In genomic region chr10:78641693-78642092, GRCh38 we compare ENCODE assay signal across 20 cellular contexts.
DNase-seq lines count a peak whose midpoint lies in the region; ATAC-seq and TF ChIP-seq lines count a peak whose summit lies in the region.
"Had no signal": no experiment of that assay in that cellular context is flagged by ENCODE, and none has a peak within 500 bp of the region (broad histone marks: within the 10 kb centered on the region; RNA-seq: fewer than 3 reads in every experiment).

No MANE protein-coding gene starts in this region.

- ATAC-seq in sciatic nerve, result peak; percentile 4
- no peak for ATAC-seq in activated CD4-positive, alpha-beta T cell treated with anti-CD3 and anti-CD28 coated beads for 36 hours
- ATAC-seq: A549 had no signal

- TF ChIP-seq CTCF in HL-60 (IDR thresholded peaks at IDR 0.05; ENCODE audit: insufficient read depth, low read length) (no peak), nephron progenitor cell (IDR thresholded peaks at IDR 0.05) (no peak)

- POLR2A ChIA-PET in activated CD4-positive, alpha-beta T cell treated with anti-CD3 and anti-CD28 coated beads for 36 hours (lab: Charles Lee), result interaction anchor here (0.5 kb wide), 1 partner anchor 606 kb away, joined by 3 read pairs; no protein-coding TSS in a partner anchor

- H3K27me3 Mint-ChIP-seq in nephron progenitor cell (ENCODE audit: low read depth, poor library complexity), result no peaks in the 10 kb centered on the region
- H3K27me3 Mint-ChIP-seq in activated CD4-positive, alpha-beta T cell treated with anti-CD3 and anti-CD28 coated beads for 36 hours, result no peaks in the 10 kb centered on the region
- H3K27me3 Mint-ChIP-seq: CD4-positive, CD25-positive, alpha-beta regulatory T cell had no signal

- H3K27me3 ChIP-seq in HL-60 (ENCODE audit: insufficient read depth, poor library complexity, severe bottlenecking), result no peaks in the 10 kb centered on the region
- H3K27me3 ChIP-seq: Peyer's patch had no signal

- peak overlapping the region; percentile 61 for H3K4me3 Mint-ChIP-seq in nephron progenitor cell
- no peak overlapping the region for H3K4me3 Mint-ChIP-seq in activated CD4-positive, alpha-beta T cell treated with anti-CD3 and anti-CD28 coated beads for 36 hours
- H3K4me3 Mint-ChIP-seq: B cell; CD4-positive, CD25-positive, alpha-beta regulatory T cell; HFFc6 had no signal

- H3K27ac Mint-ChIP-seq in nephron progenitor cell, result peak overlapping the region; percentile 1
- H3K27ac Mint-ChIP-seq in activated CD4-positive, alpha-beta T cell treated with anti-CD3 and anti-CD28 coated beads for 36 hours, result no peak overlapping the region
- H3K27ac Mint-ChIP-seq: B cell; CD4-positive, CD25-positive, alpha-beta regulatory T cell; HFFc6 had no signal

- CTCF ChIA-PET in activated CD4-positive, alpha-beta T cell treated with anti-CD3 and anti-CD28 coated beads for 36 hours (lab: Charles Lee), result interaction anchor here (0.6 to 1.0 kb wide), 3 partner anchors 24 to 733 kb away, joined by 3 read pairs; no protein-coding TSS in a partner anchor

- peak overlapping the region; percentile 42 for H3K27ac ChIP-seq in HL-60 (replicated peaks)
- H3K27ac ChIP-seq: A549, Peyer's patch had no signal

- H3K9me3 Mint-ChIP-seq in nephron progenitor cell, result peaks cover 13% of the 10 kb centered on the region
- H3K9me3 Mint-ChIP-seq in activated CD4-positive, alpha-beta T cell treated with anti-CD3 and anti-CD28 coated beads for 36 hours (ENCODE audit: low read depth), result peaks cover 3% of the 10 kb centered on the region
- H3K9me3 Mint-ChIP-seq: HFFc6 had no signal

- intact Hi-C loops in sciatic nerve (cut with DNase I), result no loop called here
- intact Hi-C loops in activated CD4-positive, alpha-beta T cell treated with anti-CD3 and anti-CD28 coated beads for 36 hours (cut with DNase I, micrococcal nuclease), result no loop called here

- no peak overlapping the region for H3K4me3 ChIP-seq in HL-60 (replicated peaks; ENCODE audit: insufficient read depth, low read length)
- H3K4me3 ChIP-seq: A549, HAP-1, Peyer's patch had no signal

- DNase-seq in HL-60 (ENCODE audit: low read depth in 1 of 2, low spot score in 1 of 2) (no peak), left kidney (ENCODE audit: low read depth, low spot score) (peak; percentile 45), nephron progenitor cell (no peak), sciatic nerve (ENCODE audit: low spot score) (no peak), dedifferentiated amniotic fluid mesenchymal stem cell (ENCODE audit: extremely low spot score) (no peak)
- DNase-seq in activated T-cell treated with anti-CD3 and anti-CD28 coated beads, Interleukin-2, amount 50 U/mL, for 48 hours, result no peak
- DNase-seq in activated CD4-positive, alpha-beta T cell treated with anti-CD3 and anti-CD28 coated beads for 36 hours, result no peak
- DNase-seq: CD4-positive, CD25-positive, alpha-beta regulatory T cell; GOT3; HFFc6; IMR-90; MM.1S; NCI-H2029; NCI-H446 treated with DMSO at 0.1 percent for 48 hours; NCI-H526 treated with DMSO at 0.1 percent for 48 hours; Peyer's patch; SHP77 treated with DMSO at 0.1 percent for 48 hours had no signal

- H3K4me1 Mint-ChIP-seq in nephron progenitor cell, result peaks cover 28% of the 10 kb centered on the region
- H3K4me1 Mint-ChIP-seq in activated CD4-positive, alpha-beta T cell treated with anti-CD3 and anti-CD28 coated beads for 36 hours, result no peaks in the 10 kb centered on the region
- H3K4me1 Mint-ChIP-seq: CD4-positive, CD25-positive, alpha-beta regulatory T cell had no signal

- no peaks in the 10 kb centered on the region for H3K36me3 Mint-ChIP-seq in nephron progenitor cell (ENCODE audit: low read depth)
- no peaks in the 10 kb centered on the region for H3K36me3 Mint-ChIP-seq in activated CD4-positive, alpha-beta T cell treated with anti-CD3 and anti-CD28 coated beads for 36 hours (ENCODE audit: low read depth)
- H3K36me3 Mint-ChIP-seq: CD4-positive, CD25-positive, alpha-beta regulatory T cell had no signal
